Comparison of ENCODE assay signal across 21 cellular contexts in the genomic region with DNA sequence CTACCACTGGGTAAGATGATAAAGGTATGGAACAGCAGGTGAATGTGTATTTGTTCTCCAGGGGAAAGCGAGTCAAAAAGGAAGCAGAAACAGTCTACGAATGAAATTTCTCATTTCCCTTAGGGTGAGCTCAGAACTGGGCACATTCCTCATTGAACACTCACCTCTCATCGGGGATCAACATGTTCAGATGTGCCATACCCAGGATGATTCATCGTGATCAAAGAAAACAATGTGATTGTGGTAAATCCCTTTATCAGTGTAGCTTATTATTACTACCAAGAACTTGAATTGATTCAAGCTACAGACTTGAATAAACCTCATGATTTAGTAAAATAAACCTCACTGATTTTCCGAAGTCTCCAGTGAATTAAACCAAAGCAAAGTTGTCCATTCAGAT.
A peak's percentile ranks its signal among the peaks of the same experiment; 100 is the strongest.
DNase-seq lines count a peak whose midpoint lies in the region; ATAC-seq, FAIRE-seq and TF ChIP-seq lines count a peak whose summit lies in the region.
"Had no signal": no experiment of that assay in that cellular context is flagged by ENCODE, and none has a peak within 500 bp of the region (broad histone marks: within the 10 kb centered on the region; RNA-seq: fewer than 3 reads in every experiment).

No MANE protein-coding gene starts in this region.

- POLR2A ChIA-PET in A549 (lab: Yijun Ruan, JAX) = no interaction called here

- intact Hi-C loops in CD14-positive monocyte (cut with micrococcal nuclease) = no loop called here
- intact Hi-C loops in spleen (cut with DNase I; ENCODE audit: low total_unique reads) = no loop called here

- H3K36me3 ChIP-seq in astrocyte (ENCODE audit: insufficient read depth, low read length) = no peaks in the 10 kb centered on the region
- no peaks in the 10 kb centered on the region for H3K36me3 ChIP-seq in spleen

- H3K27me3 Mint-ChIP-seq in astrocyte (ENCODE audit: low read depth, unreplicated experiment) (peaks cover 5% of the 10 kb centered on the region), CD14-positive monocyte (ENCODE audit: low read depth in 3 of 3) (peaks cover 0 to 5% (median 0%) of the 10 kb centered on the region in 3 donors)
- H3K27me3 Mint-ChIP-seq in T-helper 2 cell treated with Interferon-gamma antibody and Interleukin-4, amounts not matched to agents 5 μg/mL and 100 μg/mL, for 36 hours (ENCODE audit: low read depth) = peaks cover 5% of the 10 kb centered on the region

- no peak overlapping the region for H3K4me2 ChIP-seq in A549
- H3K4me2 ChIP-seq in astrocyte (ENCODE audit: low read length) = peak overlapping the region; percentile 39

- no peak for TF ChIP-seq POLR2A in A549 (IDR thresholded peaks at IDR 0.05; ENCODE audit: low read length)
- no peak for TF ChIP-seq POLR2A in spleen (IDR thresholded peaks at IDR 0.05)

- FAIRE-seq in A549 (lab: Jason Lieb, UNC) (peak; percentile 46), astrocyte (lab: Jason Lieb, UNC) (peak; percentile 65)

- 3% methylated on average over 5 of the region's 5 CpGs for WGBS in A549 (ENCODE audit: missing lambda C conversion rate)
- 75 to 89% (median 86%) methylated on average over 5 of the region's 5 CpGs for WGBS in spleen, 5 donors

- no peaks in the 10 kb centered on the region for H3K36me3 Mint-ChIP-seq in astrocyte (ENCODE audit: low read depth, unreplicated experiment)
- H3K36me3 Mint-ChIP-seq in CD14-positive monocyte = no peaks in the 10 kb centered on the region
- no peaks in the 10 kb centered on the region for H3K36me3 Mint-ChIP-seq in T-helper 2 cell treated with Interferon-gamma antibody and Interleukin-4, amounts not matched to agents 5 μg/mL and 100 μg/mL, for 36 hours (ENCODE audit: low read depth)
- H3K36me3 Mint-ChIP-seq: activated naive CD8-positive, alpha-beta T cell; memory B cell; natural killer cell had no signal

- H3K4me3 ChIP-seq in A549 = no peak overlapping the region
- H3K4me3 ChIP-seq in astrocyte (ENCODE audit: insufficient read depth, low read depth, low read length) = no peak overlapping the region
- no peak overlapping the region for H3K4me3 ChIP-seq in fibroblast of villous mesenchyme (ENCODE audit: low read depth, low read length)
- no peak overlapping the region for H3K4me3 ChIP-seq in spleen

- TF ChIP-seq CTCF in A549 (IDR thresholded peaks at IDR 0.05) (no peak), astrocyte (IDR thresholded peaks at IDR 0.05; ENCODE audit: insufficient read depth, low read depth, low read length) (no peak), fibroblast of villous mesenchyme (IDR thresholded peaks at IDR 0.05; ENCODE audit: insufficient read depth, low read depth, low read length) (no peak), CD14-positive monocyte (IDR thresholded peaks at IDR 0.05) (no peak), spleen (IDR thresholded peaks at IDR 0.05 in 8 of 11, conservative IDR thresholded peaks at IDR 0.05 in 3 of 11) (no peak)

- H3K9me3 ChIP-seq in A549 (no peaks in the 10 kb centered on the region), astrocyte (ENCODE audit: insufficient read depth, low read depth, low read length) (no peaks in the 10 kb centered on the region), spleen (no peaks in the 10 kb centered on the region)

- no peak for TF ChIP-seq RAD21 in A549 (conservative IDR thresholded peaks at IDR 0.05 in 1 of 2, IDR thresholded peaks at IDR 0.05 in 1 of 2)

- H3K4me3 Mint-ChIP-seq in astrocyte (ENCODE audit: unreplicated experiment) (no peak overlapping the region), CD14-positive monocyte (no peak overlapping the region)
- H3K4me3 Mint-ChIP-seq in T-helper 2 cell treated with Interferon-gamma antibody and Interleukin-4, amounts not matched to agents 5 μg/mL and 100 μg/mL, for 36 hours = no peak overlapping the region
- H3K4me3 Mint-ChIP-seq: activated naive CD8-positive, alpha-beta T cell; effector memory CD8-positive, alpha-beta T cell; memory B cell; natural killer cell had no signal

- H3K9me3 Mint-ChIP-seq in astrocyte (ENCODE audit: unreplicated experiment) (peaks cover 2% of the 10 kb centered on the region), CD14-positive monocyte (peaks cover 0 to 4% (median 3%) of the 10 kb centered on the region in 7 donors)
- H3K9me3 Mint-ChIP-seq in T-helper 2 cell treated with Interferon-gamma antibody and Interleukin-4, amounts not matched to agents 5 μg/mL and 100 μg/mL, for 36 hours = no peaks in the 10 kb centered on the region
- H3K9me3 Mint-ChIP-seq: effector memory CD8-positive, alpha-beta T cell; memory B cell; natural killer cell had no signal

- H4K20me1 ChIP-seq in astrocyte (ENCODE audit: insufficient read depth, low read length) = no peaks in the 10 kb centered on the region

- CTCF ChIA-PET in A549 (lab: Yijun Ruan, JAX) = interaction anchor here (0.8 kb wide), 1 partner anchor 62 kb away, joined by 3 read pairs; no protein-coding TSS in a partner anchor

- no peak for DNase-seq in A549 (ENCODE audit: low read depth in 1 of 2, low spot score in 1 of 2)
- peak; percentile 64 for DNase-seq in HS-5 (ENCODE audit: low read depth)
- peak; percentile 64 for DNase-seq in astrocyte (ENCODE audit: low read depth)
- peak; percentile 6 for DNase-seq in fibroblast of villous mesenchyme (ENCODE audit: low read depth)
- DNase-seq in CD14-positive monocyte (ENCODE audit: low spot score) = no peak
- no peak for DNase-seq in spleen
- DNase-seq in T-helper 2 cell treated with Interferon-gamma antibody and Interleukin-4, amounts not matched to agents 5 μg/mL and 100 μg/mL, for 36 hours (ENCODE audit: low spot score) = no peak
- no peak for DNase-seq in NCI-H82 treated with DMSO at 0.1 percent for 48 hours (lab: John Stamatoyannopoulos, UW; ENCODE audit: unreplicated experiment)
- DNase-seq: activated CD4-positive, alpha-beta T cell treated with anti-CD3 and anti-CD28 coated beads, Interleukin-2, amount 50 U/mL, for 48 hours; activated T-cell treated with anti-CD3 and anti-CD28 coated beads, Interleukin-2, amount 50 U/mL, for 1 hour; effector memory CD8-positive, alpha-beta T cell; MM.1S; natural killer cell; NCI-H1694 treated with DMSO at 0.1 percent for 48 hours; NCI-H510A treated with DMSO at 0.1 percent for 48 hours; stimulated activated CD4-positive, alpha-beta T cell treated with anti-CD3 and anti-CD28 coated beads, Interleukin-15, amount 100 ng/mL, for 24 hours; stimulated activated naive CD4-positive, alpha-beta T cell treated with Interleukin-2 at 50 U/mL for 16 hours had no signal

- no peak for ATAC-seq in A549
- ATAC-seq: effector memory CD8-positive, alpha-beta T cell; natural killer cell; SK-N-SH treated with all-trans-retinoic acid at 6 μM for 48 hours had no signal

- H3K4me1 Mint-ChIP-seq in astrocyte (ENCODE audit: low read depth, unreplicated experiment) = no peaks in the 10 kb centered on the region
- no peaks in the 10 kb centered on the region for H3K4me1 Mint-ChIP-seq in CD14-positive monocyte
- H3K4me1 Mint-ChIP-seq in T-helper 2 cell treated with Interferon-gamma antibody and Interleukin-4, amounts not matched to agents 5 μg/mL and 100 μg/mL, for 36 hours (ENCODE audit: low read depth) = no peaks in the 10 kb centered on the region
- H3K4me1 Mint-ChIP-seq: memory B cell, natural killer cell had no signal

- no peak overlapping the region for H2AFZ ChIP-seq in astrocyte (ENCODE audit: low read depth, low read length)

- H3K9ac ChIP-seq in astrocyte (ENCODE audit: low read length) = no peak overlapping the region

- H3K27me3 ChIP-seq in astrocyte (ENCODE audit: insufficient read depth, low read length) (peaks cover 18% of the 10 kb centered on the region), spleen (replicated peaks in 1 of 7) (peaks cover 0 to 13% (median 0%) of the 10 kb centered on the region in 7 donors)

- no peak overlapping the region for H3K27ac ChIP-seq in A549
- H3K27ac ChIP-seq in astrocyte (ENCODE audit: low read depth, low read length) = no peak overlapping the region
- H3K27ac ChIP-seq in spleen = no peak overlapping the region

- H3K4me1 ChIP-seq in A549 (no peaks in the 10 kb centered on the region), astrocyte (ENCODE audit: insufficient read depth, low read length) (no peaks in the 10 kb centered on the region), spleen (no peaks in the 10 kb centered on the region)

- H3K79me2 ChIP-seq in astrocyte (ENCODE audit: insufficient read depth, low read length) = no peaks in the 10 kb centered on the region

- no peak for TF ChIP-seq EP300 in A549 (IDR thresholded peaks at IDR 0.05)

- no peak overlapping the region for H3K27ac Mint-ChIP-seq in astrocyte (ENCODE audit: unreplicated experiment)
- no peak overlapping the region for H3K27ac Mint-ChIP-seq in CD14-positive monocyte
- H3K27ac Mint-ChIP-seq in T-helper 2 cell treated with Interferon-gamma antibody and Interleukin-4, amounts not matched to agents 5 μg/mL and 100 μg/mL, for 36 hours = no peak overlapping the region
- H3K27ac Mint-ChIP-seq: activated naive CD8-positive, alpha-beta T cell; effector memory CD8-positive, alpha-beta T cell; memory B cell; natural killer cell; progenitor cell of endocrine pancreas had no signal

TF ChIP-seq in A549, 52 proteins besides CTCF, POLR2A, EP300 and RAD21:
- TF ChIP-seq FOSL2 (IDR thresholded peaks at IDR 0.05) (no peak), FOSL2 (CRISPR knock-in tag; IDR thresholded peaks at IDR 0.05) (peak; percentile 29; the same call in 1 of the 2 replicates), SREBF2 (IDR thresholded peaks at IDR 0.05) (no peak), ZFP36 (IDR thresholded peaks at IDR 0.05; ENCODE audit: borderline replicate concordance, partially characterized antibody) (no peak), CBX8 (IDR thresholded peaks at IDR 0.05) (peak; percentile 32; the same call in 1 of the 2 replicates), EHMT2 (IDR thresholded peaks at IDR 0.05; ENCODE audit: low read depth) (no peak), ZNF302 (CRISPR knock-in tag; IDR thresholded peaks at IDR 0.05) (no peak), FOSB (CRISPR knock-in tag; IDR thresholded peaks at IDR 0.05) (no peak), HOXB13 (CRISPR knock-in tag; IDR thresholded peaks at IDR 0.05; ENCODE audit: low read depth) (no peak)
- TF ChIP-seq, protein P1, sequence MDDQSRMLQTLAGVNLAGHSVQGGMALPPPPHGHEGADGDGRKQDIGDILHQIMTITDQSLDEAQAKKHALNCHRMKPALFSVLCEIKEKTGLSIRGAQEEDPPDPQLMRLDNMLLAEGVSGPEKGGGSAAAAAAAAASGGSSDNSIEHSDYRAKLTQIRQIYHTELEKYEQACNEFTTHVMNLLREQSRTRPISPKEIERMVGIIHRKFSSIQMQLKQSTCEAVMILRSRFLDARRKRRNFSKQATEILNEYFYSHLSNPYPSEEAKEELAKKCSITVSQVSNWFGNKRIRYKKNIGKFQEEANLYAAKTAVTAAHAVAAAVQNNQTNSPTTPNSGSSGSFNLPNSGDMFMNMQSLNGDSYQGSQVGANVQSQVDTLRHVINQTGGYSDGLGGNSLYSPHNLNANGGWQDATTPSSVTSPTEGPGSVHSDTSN (IDR thresholded peaks at IDR 0.05) = no peak

Comparison
In these comparisons a context has a peak if more than half of its experiments do, and no peak if none do; other contexts are left out.
1. DNase-seq: peak in HS-5 (single experiment), astrocyte (single experiment) and fibroblast of villous mesenchyme (single experiment); none in A549 (0 of 2), CD14-positive monocyte (single experiment), spleen (single experiment), T-helper 2 cell treated with Interferon-gamma antibody and Interleukin-4, amounts not matched to agents 5 μg/mL and 100 μg/mL, for 36 hours (single experiment) and NCI-H82 treated with DMSO at 0.1 percent for 48 hours (single experiment).